17 cellular contexts compared by ENCODE assay signal in the genomic region with DNA sequence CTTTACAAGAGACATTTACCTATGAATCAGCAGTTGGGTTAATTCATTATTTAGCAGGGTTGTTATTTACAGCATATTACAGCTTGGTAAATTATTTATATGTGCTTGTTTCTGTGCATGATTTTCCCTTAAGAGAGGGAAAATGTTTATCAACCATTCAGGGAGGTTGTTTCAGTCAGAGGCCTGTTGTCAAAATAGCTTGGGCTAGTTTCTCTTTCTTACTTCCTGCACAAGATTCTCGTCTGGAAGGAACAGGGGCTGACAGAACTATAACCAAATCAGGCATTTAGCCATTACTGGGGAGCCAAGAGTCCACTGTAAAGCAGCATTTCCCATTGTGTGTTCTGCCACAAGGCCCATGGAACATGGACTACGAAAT.
DNase-seq lines count a peak whose midpoint lies in the region; ATAC-seq and FAIRE-seq lines count a peak whose summit lies in the region.
"Had no signal": no experiment of that assay in that cellular context is flagged by ENCODE, and none has a peak within 500 bp of the region (broad histone marks: within the 10 kb centered on the region; RNA-seq: fewer than 3 reads in every experiment).

No MANE protein-coding gene starts in this region.

- H3K79me1 ChIP-seq in mesenchymal stem cell (replicated peaks; ENCODE audit: low read length, poor library complexity, severe bottlenecking) (no peaks in the 10 kb centered on the region), mesendoderm (ENCODE audit: low read length) (no peaks in the 10 kb centered on the region)

- H3K23ac ChIP-seq in mesenchymal stem cell (ENCODE audit: low read length in 2 of 2) (no peak overlapping the region), mesendoderm (ENCODE audit: low read length) (no peak overlapping the region)

- H3K27ac ChIP-seq in mesenchymal stem cell (ENCODE audit: low read length, poor library complexity, severe bottlenecking): no peak overlapping the region
- H3K27ac ChIP-seq in mesendoderm (ENCODE audit: low read depth, low read length): no peak overlapping the region

- DNase-seq in GM19239 (ENCODE audit: insufficient read length, low spot score): no peak
- peak; percentile 4 for DNase-seq in mesenchymal stem cell
- DNase-seq in HT-29 (ENCODE audit: low spot score): no peak
- no peak for DNase-seq in mesendoderm
- no peak for DNase-seq in cerebellum (ENCODE audit: low spot score)
- DNase-seq in NK-92 treated with Interleukin-12 subunit alpha and Interleukin-12 subunit beta, amount 100 ng/mL, for 24 hours (lab: John Stamatoyannopoulos, UW): no peak
- DNase-seq: CD8-positive, alpha-beta memory T cell; HFFc6; NCI-H1105 treated with DMSO at 0.1 percent for 48 hours; NCI-H1930; NCI-H2171 treated with DMSO at 0.1 percent for 48 hours; NCI-H82; SIG-M5; T-helper 17 cell had no signal

- no peak overlapping the region for H3K56ac ChIP-seq in mesendoderm (ENCODE audit: low read length)

- no peak overlapping the region for H4K8ac ChIP-seq in mesenchymal stem cell (ENCODE audit: low read length)
- no peak overlapping the region for H4K8ac ChIP-seq in mesendoderm (ENCODE audit: low read depth, low read length)

- no peak overlapping the region for H2BK120ac ChIP-seq in mesenchymal stem cell (ENCODE audit: low read depth, low read length)
- no peak overlapping the region for H2BK120ac ChIP-seq in mesendoderm (ENCODE audit: low read depth, low read length)

- H4K91ac ChIP-seq in mesenchymal stem cell (ENCODE audit: low read length): no peak overlapping the region

- no peak overlapping the region for H3K4me3 ChIP-seq in mesenchymal stem cell (ENCODE audit: insufficient read depth in 1 of 2, low read depth in 1 of 2, low read length in 2 of 2)
- H3K4me3 ChIP-seq in mesendoderm (ENCODE audit: low read length): no peak overlapping the region
- H3K4me3 ChIP-seq: K562 had no signal

- no peak overlapping the region for H3K14ac ChIP-seq in mesenchymal stem cell (ENCODE audit: low read length in 2 of 2)

- H2BK5ac ChIP-seq in mesenchymal stem cell (ENCODE audit: low read depth, low read length, poor library complexity, severe bottlenecking) (no peak overlapping the region), mesendoderm (ENCODE audit: low read length) (no peak overlapping the region)

- no peak overlapping the region for H2AFZ ChIP-seq in mesenchymal stem cell (ENCODE audit: low read depth, low read length)

- H2BK15ac ChIP-seq in mesenchymal stem cell (ENCODE audit: low read depth, poor library complexity, severe bottlenecking): no peak overlapping the region
- H2BK15ac ChIP-seq in mesendoderm (replicated peaks; ENCODE audit: low read depth): no peak overlapping the region

- H3K4me1 ChIP-seq in mesenchymal stem cell (ENCODE audit: control insufficient read depth, insufficient read depth, low read depth, low read length): no peaks in the 10 kb centered on the region
- H3K4me1 ChIP-seq in mesendoderm (ENCODE audit: control insufficient read depth, low read depth, low read length): no peaks in the 10 kb centered on the region

- peak; percentile 26 for FAIRE-seq in GM19239 (lab: Jason Lieb, UNC)
- FAIRE-seq: H1, K562 had no signal

- H3K4me2 ChIP-seq in mesenchymal stem cell (ENCODE audit: low read length, poor library complexity, severe bottlenecking) (no peak overlapping the region), mesendoderm (ENCODE audit: low read length) (no peak overlapping the region)

- H3K36me3 ChIP-seq in mesenchymal stem cell (ENCODE audit: control insufficient read depth in 1 of 2, insufficient read depth in 2 of 2, low read depth in 1 of 2, low read length in 2 of 2): no peaks in the 10 kb centered on the region
- H3K36me3 ChIP-seq in mesendoderm (ENCODE audit: control insufficient read depth, insufficient read depth, low read length): no peaks in the 10 kb centered on the region

- no peak overlapping the region for H2BK12ac ChIP-seq in mesenchymal stem cell (ENCODE audit: low read length in 2 of 2)

- peak; percentile 54 for ATAC-seq in HG03342 (IDR thresholded peaks at IDR 0.05; ENCODE audit: unreplicated experiment)
- ATAC-seq: K562, T-helper 17 cell had no signal

- peak overlapping the region in 1 of 2 experiments; percentile 40 for H3K18ac ChIP-seq in mesenchymal stem cell (ENCODE audit: low read depth in 1 of 2, low read length in 2 of 2)
- no peak overlapping the region for H3K18ac ChIP-seq in mesendoderm (ENCODE audit: low read length)

- H3K4ac ChIP-seq in mesenchymal stem cell (ENCODE audit: low read depth in 1 of 2, low read length in 2 of 2): no peak overlapping the region
- no peak overlapping the region for H3K4ac ChIP-seq in mesendoderm (ENCODE audit: low read depth, low read length)

- no peaks in the 10 kb centered on the region for H3K79me2 ChIP-seq in mesendoderm (ENCODE audit: control insufficient read depth, insufficient read depth, low read length)

- H3K9me3 ChIP-seq in mesenchymal stem cell (ENCODE audit: control insufficient read depth, low read length): no peaks in the 10 kb centered on the region

- H2AK5ac ChIP-seq in mesenchymal stem cell (ENCODE audit: low read length, severe bottlenecking) (no peak overlapping the region), mesendoderm (ENCODE audit: low read length) (no peak overlapping the region)

- no peak overlapping the region for H4K5ac ChIP-seq in mesendoderm (ENCODE audit: low read length)

- H3K27me3 ChIP-seq in mesenchymal stem cell (ENCODE audit: control insufficient read depth in 1 of 2, insufficient read depth in 1 of 2, low read length in 2 of 2) (peaks cover 0 to 17% of the 10 kb centered on the region in 2 experiments), mesendoderm (ENCODE audit: insufficient read depth, low read length, poor library complexity) (no peaks in the 10 kb centered on the region)

- WGBS in mesenchymal stem cell: 49% methylated on average over 2 of the region's 2 CpGs
- WGBS in mesendoderm (ENCODE audit: extremely low coverage, insufficient coverage, low lambda C conversion rate): no CpG with 5 or more reads among the region's 2 CpGs

- H3K9ac ChIP-seq in mesenchymal stem cell (ENCODE audit: low read length) (no peak overlapping the region), mesendoderm (ENCODE audit: low read length) (no peak overlapping the region)
